ENCODE assay signal across 18 cellular contexts in the genomic region with DNA sequence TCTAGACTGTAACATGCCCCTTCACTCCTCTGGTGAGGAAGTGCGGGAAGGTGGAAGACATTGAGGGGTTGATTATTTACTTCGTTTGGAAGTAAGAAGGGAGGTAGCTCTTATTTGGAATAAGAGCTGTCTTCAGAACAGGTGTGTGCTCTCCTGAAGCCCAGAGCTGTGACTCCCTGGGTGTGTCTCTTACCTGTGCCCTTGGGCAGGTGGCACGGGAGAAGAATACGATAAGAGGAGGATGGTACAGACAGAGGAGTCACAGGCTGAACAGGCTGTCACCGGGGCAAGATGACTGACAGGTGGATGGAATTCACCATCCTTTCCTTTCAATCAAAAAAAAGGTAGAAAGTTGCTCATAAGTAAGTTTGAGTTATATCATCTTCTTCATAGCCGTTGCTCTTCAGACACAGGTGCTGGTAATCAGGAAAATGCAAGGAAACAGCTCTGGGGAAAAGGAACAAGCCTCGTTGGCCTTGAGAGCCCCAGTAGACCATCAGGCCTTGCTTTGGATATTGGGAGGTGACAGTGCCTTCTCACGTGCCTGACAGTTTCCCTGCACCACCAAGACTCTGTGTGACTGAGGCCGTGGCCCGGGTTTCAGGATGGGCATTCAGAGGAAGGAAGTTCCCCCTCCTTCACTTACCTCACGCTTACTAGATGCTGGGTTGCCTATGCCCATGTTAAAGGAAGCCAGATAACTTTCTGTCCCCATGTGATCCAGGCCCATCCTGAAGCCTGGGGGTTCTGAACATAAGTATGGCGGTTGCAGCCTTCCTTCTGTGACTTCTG.
DNase-seq lines count a peak whose midpoint lies in the region; ATAC-seq and TF ChIP-seq lines count a peak whose summit lies in the region.
"Had no signal": no experiment of that assay in that cellular context is flagged by ENCODE, and none has a peak within 500 bp of the region (broad histone marks: within the 10 kb centered on the region; RNA-seq: fewer than 3 reads in every experiment).

No MANE protein-coding gene starts in this region.

- ATAC-seq in CD4-positive, alpha-beta T cell (ENCODE audit: poor library complexity): peak; percentile 18
- ATAC-seq in naive B cell (ENCODE audit: low read depth in 2 of 2) (no peak), HG02623 (IDR thresholded peaks at IDR 0.05; ENCODE audit: unreplicated experiment) (no peak)
- ATAC-seq: left lung, right lobe of liver had no signal

- H3K27me3 ChIP-seq in CD4-positive, alpha-beta T cell (ENCODE audit: control insufficient read depth, insufficient read depth, low read length): no peaks in the 10 kb centered on the region
- H3K27me3 ChIP-seq in HL-60 (ENCODE audit: insufficient read depth, poor library complexity, severe bottlenecking): no peaks in the 10 kb centered on the region
- H3K27me3 ChIP-seq: left lung, right lobe of liver, uterus had no signal

- peaks cover 92% of the 10 kb centered on the region for H3K4me1 Mint-ChIP-seq in CD4-positive, alpha-beta T cell (ENCODE audit: low read depth)
- peaks cover 80% of the 10 kb centered on the region for H3K4me1 Mint-ChIP-seq in activated naive CD8-positive, alpha-beta T cell treated with anti-CD3 and anti-CD28 coated beads for 36 hours
- peaks cover 51 to 66% (median 56%) of the 10 kb centered on the region in 3 donors for H3K4me1 Mint-ChIP-seq in naive B cell

- H3K27me3 Mint-ChIP-seq in CD4-positive, alpha-beta T cell: no peaks in the 10 kb centered on the region
- no peaks in the 10 kb centered on the region for H3K27me3 Mint-ChIP-seq in activated naive CD8-positive, alpha-beta T cell treated with anti-CD3 and anti-CD28 coated beads for 36 hours
- no peaks in the 10 kb centered on the region for H3K27me3 Mint-ChIP-seq in naive B cell
- H3K27me3 Mint-ChIP-seq: naive thymus-derived CD8-positive, alpha-beta T cell had no signal

- H3K27ac Mint-ChIP-seq in CD4-positive, alpha-beta T cell: peak overlapping the region; percentile 25
- peak overlapping the region; percentile 30 for H3K27ac Mint-ChIP-seq in activated naive CD8-positive, alpha-beta T cell treated with anti-CD3 and anti-CD28 coated beads for 36 hours
- H3K27ac Mint-ChIP-seq in naive B cell: peak overlapping the region in 5 of 6 donors; percentile 11 to 72 (median 62)

- no peak overlapping the region for H3K4me3 ChIP-seq in HL-60 (replicated peaks; ENCODE audit: insufficient read depth, low read length)
- H3K4me3 ChIP-seq: GM23248, left lung, right lobe of liver, uterus had no signal

- peak overlapping the region; percentile 11 for H3K4me3 Mint-ChIP-seq in CD4-positive, alpha-beta T cell
- H3K4me3 Mint-ChIP-seq in activated naive CD8-positive, alpha-beta T cell treated with anti-CD3 and anti-CD28 coated beads for 36 hours: no peak overlapping the region
- peak overlapping the region in 3 of 8 donors; percentile 16 to 86 (median 46) for H3K4me3 Mint-ChIP-seq in naive B cell

- no peak for TF ChIP-seq CTCF in CD4-positive, alpha-beta T cell (IDR thresholded peaks at IDR 0.05)
- TF ChIP-seq CTCF in HL-60 (IDR thresholded peaks at IDR 0.05; ENCODE audit: insufficient read depth, low read length): no peak

- peak in 1 of 10 experiments; percentile 10 for DNase-seq in CD4-positive, alpha-beta T cell
- peak in 1 of 2 experiments; percentile 84 for DNase-seq in HL-60 (ENCODE audit: low read depth in 1 of 2, low spot score in 1 of 2)
- DNase-seq in activated naive CD8-positive, alpha-beta T cell treated with anti-CD3 and anti-CD28 coated beads for 36 hours: no peak
- no peak for DNase-seq in naive B cell
- DNase-seq in posterior cingulate gyrus: no peak
- no peak for DNase-seq in DMS79 (lab: John Stamatoyannopoulos, UW)
- no peak for DNase-seq in NCI-H526 (lab: John Stamatoyannopoulos, UW)
- DNase-seq: cerebellar nuclear complex; GM23248; NCI-H187; NCI-H82; right lobe of liver; stimulated activated CD4-positive, alpha-beta T cell treated with anti-CD3 and anti-CD28 coated beads, Interleukin-4, amount 100 ng/mL, for 4 hours; stimulated activated naive CD4-positive, alpha-beta T cell; uterus had no signal

- no peaks in the 10 kb centered on the region for H3K9me3 Mint-ChIP-seq in CD4-positive, alpha-beta T cell
- H3K9me3 Mint-ChIP-seq in activated naive CD8-positive, alpha-beta T cell treated with anti-CD3 and anti-CD28 coated beads for 36 hours: no peaks in the 10 kb centered on the region
- peaks cover 0 to 3% (median 0%) of the 10 kb centered on the region in 7 donors for H3K9me3 Mint-ChIP-seq in naive B cell
- H3K9me3 Mint-ChIP-seq: naive thymus-derived CD8-positive, alpha-beta T cell had no signal

- intact Hi-C loops in CD4-positive, alpha-beta T cell (cut with DNase I, micrococcal nuclease): loop anchor here in 1 of 2 experiments (5.0 kb wide), 2 partner anchors 38 to 118 kb away; no protein-coding TSS in a partner anchor
- intact Hi-C loops in posterior cingulate gyrus (cut with DNase I): no loop called here

- POLR2A ChIA-PET in CD4-positive, alpha-beta T cell (lab: Charles Lee): no interaction called here

- CTCF ChIA-PET in CD4-positive, alpha-beta T cell (lab: Charles Lee): interaction anchor here (0.6 to 1.2 kb wide), 2 partner anchors 15 to 192 kb away, joined by 3 read pairs; no protein-coding TSS in a partner anchor

- H3K9me3 ChIP-seq in CD4-positive, alpha-beta T cell (ENCODE audit: control insufficient read depth, low read length): no peaks in the 10 kb centered on the region
- H3K9me3 ChIP-seq: left lung, right lobe of liver, uterus had no signal

- H3K36me3 Mint-ChIP-seq in CD4-positive, alpha-beta T cell (ENCODE audit: low read depth): peaks cover 15% of the 10 kb centered on the region
- H3K36me3 Mint-ChIP-seq in activated naive CD8-positive, alpha-beta T cell treated with anti-CD3 and anti-CD28 coated beads for 36 hours: peaks cover 38% of the 10 kb centered on the region
- H3K36me3 Mint-ChIP-seq in naive B cell: peaks cover 0 to 7% of the 10 kb centered on the region in 2 donors

- no peak overlapping the region for H3K27ac ChIP-seq in CD4-positive, alpha-beta T cell (ENCODE audit: low read depth, low read length)
- peak overlapping the region; percentile 96 for H3K27ac ChIP-seq in HL-60 (replicated peaks)
- H3K27ac ChIP-seq: GM23248, uterus had no signal
